10 cellular contexts compared by ENCODE assay signal in the genomic region with DNA sequence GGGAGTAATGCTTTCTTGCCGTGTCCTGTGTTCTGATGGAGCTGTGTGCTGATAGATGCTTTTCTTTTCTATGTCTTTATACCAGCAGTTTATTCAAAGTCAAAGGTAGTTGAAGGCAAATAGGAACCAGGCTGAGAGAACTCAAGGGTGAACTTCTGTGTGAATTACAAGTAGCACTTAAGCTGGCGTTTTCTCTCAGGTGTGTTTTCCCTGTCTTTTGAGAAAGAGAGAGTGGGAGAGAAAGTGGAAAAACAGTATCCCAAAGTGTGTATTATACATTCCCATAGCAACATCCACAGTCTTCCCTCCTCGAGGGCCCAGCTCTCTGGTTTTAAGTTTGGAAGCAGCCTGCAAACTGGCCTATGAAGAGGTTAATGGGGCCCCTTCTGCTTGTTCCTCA. TPM values are rescaled to one million over a fixed set of nuclear protein-coding genes. Genes with fewer than 3 reads are reported as not detected.
DNase-seq lines count a peak whose midpoint lies in the region; ATAC-seq, FAIRE-seq and TF ChIP-seq lines count a peak whose summit lies in the region.
"Had no signal": no experiment of that assay in that cellular context is flagged by ENCODE, and none has a peak within 500 bp of the region (broad histone marks: within the 10 kb centered on the region; RNA-seq: fewer than 3 reads in every experiment).

No MANE protein-coding gene starts in this region.

- no peaks in the 10 kb centered on the region for H3K27me3 Mint-ChIP-seq in activated T-cell treated with anti-CD3 and anti-CD28 coated beads, Interleukin-2, amount 50 U/mL, for 4 hours (ENCODE audit: low read depth)
- no peaks in the 10 kb centered on the region for H3K27me3 Mint-ChIP-seq in activated T-helper 1 cell treated with anti-CD3 and anti-CD28 coated beads, Interleukin-12 subunit alpha, Interleukin-12 subunit beta, Interleukin-2, Interleukin-4 antibody, amounts not matched to agents 30 ng/mL and 10 ng/mL and 1 ng/mL, durations not matched to agents 14 hours and 24 hours and 36 hours (ENCODE audit: insufficient read depth)

- no peak for ATAC-seq in activated T-cell treated with anti-CD3 and anti-CD28 coated beads, Interleukin-2, amount 50 U/mL, for 4 hours
- ATAC-seq in HG03571 (IDR thresholded peaks at IDR 0.05; ENCODE audit: unreplicated experiment) = no peak
- ATAC-seq: esophagus mucosa had no signal

- FAIRE-seq in keratinocyte (lab: Jason Lieb, UNC) = no peak

- peaks cover 13% of the 10 kb centered on the region for H3K79me2 ChIP-seq in keratinocyte (ENCODE audit: control insufficient read depth, insufficient read depth, low read length)

- H3K4me2 ChIP-seq in keratinocyte (ENCODE audit: control insufficient read depth, extremely low read depth, insufficient read depth, low read depth, low read length) = peak overlapping the region; percentile 95

- H4K20me1 ChIP-seq in keratinocyte (ENCODE audit: control insufficient read depth, extremely low read depth, insufficient read depth, low read length) = peaks cover 3% of the 10 kb centered on the region

- intact Hi-C loops in activated T-helper 1 cell treated with anti-CD3 and anti-CD28 coated beads, Interleukin-12 subunit alpha, Interleukin-12 subunit beta, Interleukin-2, Interleukin-4 antibody, amounts not matched to agents 30 ng/mL and 10 ng/mL and 1 ng/mL, durations not matched to agents 14 hours and 24 hours and 36 hours (cut with micrococcal nuclease) = no loop called here

- H3K4me1 ChIP-seq in keratinocyte (ENCODE audit: control insufficient read depth, extremely low read depth, insufficient read depth, low read length) (peaks cover 51% of the 10 kb centered on the region), suprapubic skin (peaks cover 70% of the 10 kb centered on the region)

- no peak for TF ChIP-seq POLR2A in suprapubic skin (IDR thresholded peaks at IDR 0.05)

- H2AFZ ChIP-seq in keratinocyte (ENCODE audit: control insufficient read depth, low read length) = no peak overlapping the region

- dilution Hi-C loops in keratinocyte (cut with MboI; ENCODE audit: extremely low pct_ligation_motif_present, low sequenced_read_pairs) = no loop called here

- no peak for TF ChIP-seq CTCF in keratinocyte (optimal IDR thresholded peaks at IDR 0.05 in 1 of 3, IDR thresholded peaks at IDR 0.05 in 1 of 3, conservative IDR thresholded peaks at IDR 0.05 in 1 of 3; ENCODE audit: extremely low read depth in 1 of 3, insufficient read depth in 2 of 3, low read length in 3 of 3)
- TF ChIP-seq CTCF in suprapubic skin (IDR thresholded peaks at IDR 0.05) = no peak

- WGBS in suprapubic skin = 38% methylated on average over 3 of the region's 3 CpGs

- no peaks in the 10 kb centered on the region for H3K36me3 ChIP-seq in keratinocyte (ENCODE audit: control insufficient read depth in 2 of 2, extremely low read depth in 1 of 2, insufficient read depth in 2 of 2, low read length in 2 of 2)
- H3K36me3 ChIP-seq in suprapubic skin = no peaks in the 10 kb centered on the region

- TF ChIP-seq EP300 in suprapubic skin (IDR thresholded peaks at IDR 0.05) = no peak

- H3K9ac ChIP-seq in keratinocyte (ENCODE audit: control insufficient read depth, extremely low read depth, insufficient read depth, low read length) = no peak overlapping the region

- H3K9me1 ChIP-seq in keratinocyte (ENCODE audit: control insufficient read depth, extremely low read depth, insufficient read depth, low read length) = no peaks in the 10 kb centered on the region

- peak overlapping the region; percentile 100 for H3K4me3 Mint-ChIP-seq in activated T-cell treated with anti-CD3 and anti-CD28 coated beads, Interleukin-2, amount 50 U/mL, for 4 hours
- peak overlapping the region; percentile 95 for H3K4me3 Mint-ChIP-seq in activated T-helper 1 cell treated with anti-CD3 and anti-CD28 coated beads, Interleukin-12 subunit alpha, Interleukin-12 subunit beta, Interleukin-2, Interleukin-4 antibody, amounts not matched to agents 30 ng/mL and 10 ng/mL and 1 ng/mL, durations not matched to agents 14 hours and 24 hours and 36 hours

- H3K4me1 Mint-ChIP-seq in activated T-cell treated with anti-CD3 and anti-CD28 coated beads, Interleukin-2, amount 50 U/mL, for 4 hours (ENCODE audit: low read depth) = peaks cover 65% of the 10 kb centered on the region
- H3K4me1 Mint-ChIP-seq in activated T-helper 1 cell treated with anti-CD3 and anti-CD28 coated beads, Interleukin-12 subunit alpha, Interleukin-12 subunit beta, Interleukin-2, Interleukin-4 antibody, amounts not matched to agents 30 ng/mL and 10 ng/mL and 1 ng/mL, durations not matched to agents 14 hours and 24 hours and 36 hours (ENCODE audit: low read depth) = peaks cover 78% of the 10 kb centered on the region

- H3K27me3 ChIP-seq in keratinocyte (ENCODE audit: control insufficient read depth, extremely low read depth, insufficient read depth, low read length) (no peaks in the 10 kb centered on the region), suprapubic skin (no peaks in the 10 kb centered on the region)

- no peaks in the 10 kb centered on the region for H3K9me3 Mint-ChIP-seq in activated T-cell treated with anti-CD3 and anti-CD28 coated beads, Interleukin-2, amount 50 U/mL, for 4 hours
- no peaks in the 10 kb centered on the region for H3K9me3 Mint-ChIP-seq in activated T-helper 1 cell treated with anti-CD3 and anti-CD28 coated beads, Interleukin-12 subunit alpha, Interleukin-12 subunit beta, Interleukin-2, Interleukin-4 antibody, amounts not matched to agents 30 ng/mL and 10 ng/mL and 1 ng/mL, durations not matched to agents 14 hours and 24 hours and 36 hours

- no peak for DNase-seq in activated T-cell treated with anti-CD3 and anti-CD28 coated beads, Interleukin-2, amount 50 U/mL, for 4 hours
- no peak for DNase-seq in activated T-cell treated with anti-CD3 and anti-CD28 coated beads, Interleukin-2, amount 50 U/mL, for 48 hours
- no peak for DNase-seq in activated T-helper 1 cell treated with anti-CD3 and anti-CD28 coated beads, Interleukin-12 subunit alpha, Interleukin-12 subunit beta, Interleukin-2, Interleukin-4 antibody, amounts not matched to agents 30 ng/mL and 10 ng/mL and 1 ng/mL, durations not matched to agents 14 hours and 24 hours and 36 hours (ENCODE audit: low spot score)
- DNase-seq in keratinocyte (ENCODE audit: low read depth, low spot score) = no peak
- no peak for DNase-seq in suprapubic skin (ENCODE audit: low spot score in 2 of 2)
- no peak for DNase-seq in NK-92 (lab: John Stamatoyannopoulos, UW; ENCODE audit: unreplicated experiment)
- DNase-seq in inferior parietal cortex (ENCODE audit: extremely low spot score) = no peak

- H3K27ac ChIP-seq in keratinocyte (ENCODE audit: control insufficient read depth, insufficient read depth, low read length) (no peak overlapping the region), suprapubic skin (peak overlapping the region; percentile 70)
- H3K27ac ChIP-seq: C4-2B had no signal

- H3K4me3 ChIP-seq in keratinocyte (ENCODE audit: control insufficient read depth in 2 of 3, extremely low read depth in 1 of 3, insufficient read depth in 2 of 3, low read depth in 1 of 3, low read length in 3 of 3) (no peak overlapping the region), suprapubic skin (peak overlapping the region; percentile 57)

- H3K36me3 Mint-ChIP-seq in activated T-cell treated with anti-CD3 and anti-CD28 coated beads, Interleukin-2, amount 50 U/mL, for 4 hours (ENCODE audit: insufficient read depth) = peaks cover 69% of the 10 kb centered on the region
- H3K36me3 Mint-ChIP-seq in activated T-helper 1 cell treated with anti-CD3 and anti-CD28 coated beads, Interleukin-12 subunit alpha, Interleukin-12 subunit beta, Interleukin-2, Interleukin-4 antibody, amounts not matched to agents 30 ng/mL and 10 ng/mL and 1 ng/mL, durations not matched to agents 14 hours and 24 hours and 36 hours (ENCODE audit: low read depth) = peaks cover 64% of the 10 kb centered on the region

- H3K9me3 ChIP-seq in keratinocyte (ENCODE audit: control insufficient read depth, low read depth, low read length) (no peaks in the 10 kb centered on the region), suprapubic skin (no peaks in the 10 kb centered on the region)

- peak overlapping the region; percentile 91 for H3K27ac Mint-ChIP-seq in activated T-helper 1 cell treated with anti-CD3 and anti-CD28 coated beads, Interleukin-12 subunit alpha, Interleukin-12 subunit beta, Interleukin-2, Interleukin-4 antibody, amounts not matched to agents 30 ng/mL and 10 ng/mL and 1 ng/mL, durations not matched to agents 14 hours and 24 hours and 36 hours

RNA-seq across cellular contexts. Expression of a gene that starts 1.5 kb away (rescaled TPM):
- total RNA-seq in activated T-cell treated with anti-CD3 and anti-CD28 coated beads, Interleukin-2, amount 50 U/mL, for 4 hours = 100 to 1,000 TPM; 275 to 314 (median 282) TPM
- 214 and 219 TPM in 2 replicates for total RNA-seq in activated T-helper 1 cell treated with anti-CD3 and anti-CD28 coated beads, Interleukin-12 subunit alpha, Interleukin-12 subunit beta, Interleukin-2, Interleukin-4 antibody, amounts not matched to agents 30 ng/mL and 10 ng/mL and 1 ng/mL, durations not matched to agents 14 hours and 24 hours and 36 hours
- polyA plus RNA-seq in keratinocyte = 12.5 to 20.8 TPM (median 15.6 TPM) in 3 replicates
- polyA plus RNA-seq in keratinocyte (2011; ENCODE audit: low read depth) = 35.7 TPM
- 9.4 and 14.7 TPM in 2 replicates for polyA plus RNA-seq in keratinocyte (2011; cell fraction: cytosol; rRNA removed)
- polyA plus RNA-seq in keratinocyte (2011; cell fraction: nucleus; rRNA removed) = 12.1 and 15.3 TPM in 2 replicates
- polyA plus RNA-seq in keratinocyte (2012; ENCODE audit: low replicate concordance) = 10.3 and 27.0 TPM in 2 replicates
- 0.23 to 15.2 TPM (median 7.0 TPM) in 3 replicates for polyA minus RNA-seq in keratinocyte
- 9.6 TPM for polyA minus RNA-seq in keratinocyte (2011; cell fraction: cytosol; rRNA and poly(A)+ RNA removed)
- polyA minus RNA-seq in keratinocyte (2011; cell fraction: nucleus; rRNA and poly(A)+ RNA removed) = 7.2 and 13.7 TPM in 2 replicates
- total RNA-seq in suprapubic skin = 10 to 100 TPM; 37.2 to 49.1 (median 43.3) TPM
